Comparison of ENCODE assay signal across 27 cellular contexts in genomic region chrX:16042980-16043379, GRCh38.
"Had no signal": no experiment of that assay in that cellular context is flagged by ENCODE, and none has a peak within 500 bp of the region (broad histone marks: within the 10 kb centered on the region; RNA-seq: fewer than 3 reads in every experiment).

No MANE protein-coding gene starts in this region.

- H3K9me3 ChIP-seq: esophagus muscularis mucosa, gastroesophageal sphincter, heart right ventricle, lower lobe of right lung, prostate gland, right atrium auricular region, sigmoid colon, testis, tibial artery, upper lobe of left lung had no signal

- H3K27me3 ChIP-seq: esophagus muscularis mucosa, foreskin keratinocyte, gastroesophageal sphincter, right atrium auricular region, sigmoid colon, testis, tibial artery, upper lobe of left lung had no signal

- H3K4me1 Mint-ChIP-seq: immature natural killer cell, nephron progenitor cell had no signal

- H3K4me3 Mint-ChIP-seq: dendritic cell treated with granulocyte-macrophage colony-stimulating factor and Interleukin-4, amounts not matched to agents 40 ng/mL and 50 ng/mL, for 4 days; immature natural killer cell; naive thymus-derived CD8-positive, alpha-beta T cell; nephron progenitor cell; stimulated activated effector memory CD8-positive, alpha-beta T cell treated with anti-CD3 and anti-CD28 coated beads, Interleukin-12 subunit alpha, Interleukin-12 subunit beta, amount 100 ng/mL, for 72 hours had no signal

- ATAC-seq: foreskin keratinocyte; gastroesophageal sphincter; heart right ventricle; left colon; left ventricle myocardium superior; lower lobe of right lung; naive thymus-derived CD8-positive, alpha-beta T cell; stimulated activated effector memory CD8-positive, alpha-beta T cell treated with anti-CD3 and anti-CD28 coated beads, Interleukin-12 subunit alpha, Interleukin-12 subunit beta, amount 100 ng/mL, for 72 hours had no signal

- H3K27ac ChIP-seq: esophagus muscularis mucosa, foreskin keratinocyte, gastroesophageal sphincter, heart right ventricle, lower lobe of right lung, prostate gland, right atrium auricular region, sigmoid colon, testis, tibial artery, upper lobe of left lung had no signal

- H3K4me1 ChIP-seq: esophagus muscularis mucosa, foreskin keratinocyte, gastroesophageal sphincter, heart right ventricle, lower lobe of right lung, prostate gland, right atrium auricular region, sigmoid colon, testis, tibial artery, upper lobe of left lung had no signal

- H3K27me3 Mint-ChIP-seq: dendritic cell treated with granulocyte-macrophage colony-stimulating factor and Interleukin-4, amounts not matched to agents 40 ng/mL and 50 ng/mL, for 4 days had no signal

- DNase-seq: effector CD8-positive, alpha-beta T cell; foreskin keratinocyte; heart right ventricle; hippocampal formation; immature natural killer cell; islet precursor cell; kidney glomerular epithelial cell; left colon; left ventricle myocardium superior; lower lobe of right lung; naive thymus-derived CD8-positive, alpha-beta T cell; nephron progenitor cell; nucleus accumbens; sigmoid colon; stimulated activated CD4-positive, alpha-beta T cell treated with anti-CD3 and anti-CD28 coated beads, Interleukin-2, amount 100 ng/mL, for 24 hours; stimulated activated CD4-positive, alpha-beta T cell treated with anti-CD3 and anti-CD28 coated beads, Interleukin-4, amount 100 ng/mL, for 24 hours; stimulated activated naive CD4-positive, alpha-beta T cell treated with Interleukin-2 at 50 U/mL for 16 hours; substantia nigra; testis; tibial artery; upper lobe of left lung had no signal

- H3K36me3 ChIP-seq: esophagus muscularis mucosa, gastroesophageal sphincter, heart right ventricle, lower lobe of right lung, prostate gland, right atrium auricular region, sigmoid colon, tibial artery, upper lobe of left lung had no signal

- H3K36me3 Mint-ChIP-seq: immature natural killer cell; naive thymus-derived CD8-positive, alpha-beta T cell; stimulated activated effector memory CD8-positive, alpha-beta T cell treated with anti-CD3 and anti-CD28 coated beads, Interleukin-12 subunit alpha, Interleukin-12 subunit beta, amount 100 ng/mL, for 72 hours had no signal

- H3K9me3 Mint-ChIP-seq: dendritic cell treated with granulocyte-macrophage colony-stimulating factor and Interleukin-4, amounts not matched to agents 40 ng/mL and 50 ng/mL, for 4 days; immature natural killer cell; nephron progenitor cell; stimulated activated effector memory CD8-positive, alpha-beta T cell treated with anti-CD3 and anti-CD28 coated beads, Interleukin-12 subunit alpha, Interleukin-12 subunit beta, amount 100 ng/mL, for 72 hours had no signal

- H3K4me3 ChIP-seq: esophagus muscularis mucosa, gastroesophageal sphincter, heart right ventricle, lower lobe of right lung, prostate gland, right atrium auricular region, sigmoid colon, testis, tibial artery, upper lobe of left lung had no signal

- H3K27ac Mint-ChIP-seq: dendritic cell treated with granulocyte-macrophage colony-stimulating factor and Interleukin-4, amounts not matched to agents 40 ng/mL and 50 ng/mL, for 4 days; immature natural killer cell; naive thymus-derived CD8-positive, alpha-beta T cell; nephron progenitor cell; stimulated activated effector memory CD8-positive, alpha-beta T cell treated with anti-CD3 and anti-CD28 coated beads, Interleukin-12 subunit alpha, Interleukin-12 subunit beta, amount 100 ng/mL, for 72 hours had no signal
